9 cellular contexts compared by ENCODE assay signal in the genomic region with DNA sequence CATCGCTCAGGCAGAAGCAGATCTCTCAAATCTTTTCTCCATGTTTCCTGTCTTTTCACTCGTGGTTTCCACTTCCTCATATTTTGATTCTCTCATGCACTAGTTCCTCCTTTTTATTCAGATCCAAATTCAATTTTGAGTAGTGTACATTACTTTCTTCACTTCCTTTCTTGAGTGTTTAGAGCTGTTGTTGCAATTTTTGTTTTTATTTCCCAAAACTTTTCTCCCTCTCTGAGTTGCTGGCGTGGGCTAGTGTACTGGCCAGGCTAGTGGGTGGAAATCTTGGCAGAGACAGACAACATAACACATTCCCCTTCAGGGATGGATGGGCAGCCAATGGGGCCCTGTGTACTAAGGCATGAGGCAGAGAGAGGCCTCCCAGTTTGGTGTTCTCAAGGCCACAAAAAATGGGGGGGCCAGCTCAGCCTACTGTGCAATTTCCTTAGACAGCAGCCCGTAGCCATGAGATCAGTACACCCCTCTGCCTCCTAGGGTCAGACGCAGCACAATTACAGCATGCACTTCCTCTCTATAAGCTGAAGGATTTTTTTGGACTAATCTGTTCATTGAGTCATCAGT.
A peak's percentile ranks its signal among the peaks of the same experiment; 100 is the strongest.
DNase-seq lines count a peak whose midpoint lies in the region; ATAC-seq and TF ChIP-seq lines count a peak whose summit lies in the region.
"Had no signal": no experiment of that assay in that cellular context is flagged by ENCODE, and none has a peak within 500 bp of the region (broad histone marks: within the 10 kb centered on the region; RNA-seq: fewer than 3 reads in every experiment).

No MANE protein-coding gene starts in this region.

- TF ChIP-seq CTCF in Peyer's patch (IDR thresholded peaks at IDR 0.05) (no peak), fibroblast of mammary gland (conservative IDR thresholded peaks at IDR 0.05; ENCODE audit: control insufficient read depth, insufficient read depth, low read depth, low read length) (peak; percentile 21)

- peak overlapping the region in 2 of 4 donors; percentile 58 to 61 for H3K27ac ChIP-seq in Peyer's patch
- H3K27ac ChIP-seq: C4-2B had no signal

- no peak for ATAC-seq in GM21515 (IDR thresholded peaks at IDR 0.05; ENCODE audit: unreplicated experiment)
- no peak for ATAC-seq in GM21786 (IDR thresholded peaks at IDR 0.05; ENCODE audit: unreplicated experiment)

- no peak overlapping the region for H3K4me3 ChIP-seq in Peyer's patch
- H3K4me3 ChIP-seq in fibroblast of mammary gland (ENCODE audit: control insufficient read depth, low read depth, low read length): no peak overlapping the region

- no peaks in the 10 kb centered on the region for H3K9me3 ChIP-seq in Peyer's patch

- H3K4me1 ChIP-seq in Peyer's patch: no peaks in the 10 kb centered on the region

- H3K27me3 ChIP-seq in Peyer's patch: no peaks in the 10 kb centered on the region

- no peaks in the 10 kb centered on the region for H3K36me3 ChIP-seq in Peyer's patch

- TF ChIP-seq POLR2A in Peyer's patch (IDR thresholded peaks at IDR 0.05): no peak

- DNase-seq in AG08395 (ENCODE audit: low spot score) (peak; percentile 57), Peyer's patch (peak in 2 of 3 donors; percentile 50 to 79), fibroblast of mammary gland (ENCODE audit: low read depth) (peak; percentile 98), non-pigmented ciliary epithelial cell (ENCODE audit: low read depth) (peak; percentile 69), H4 (ENCODE audit: low spot score) (no peak), NCI-H1048 (lab: John Stamatoyannopoulos, UW) (no peak)

Comparison
In these comparisons a context has a peak if more than half of its experiments do, and no peak if none do; other contexts are left out.
1. DNase-seq: peak in AG08395 (single experiment), Peyer's patch (2 of 3), fibroblast of mammary gland (single experiment) and non-pigmented ciliary epithelial cell (single experiment); none in H4 (single experiment) and NCI-H1048 (single experiment).